11 cellular contexts compared by ENCODE assay signal in genomic region chr10:6274504-6274903, GRCh38.
DNase-seq lines count a peak whose midpoint lies in the region; ATAC-seq and TF ChIP-seq lines count a peak whose summit lies in the region.
"Had no signal": no experiment of that assay in that cellular context is flagged by ENCODE, and none has a peak within 500 bp of the region (broad histone marks: within the 10 kb centered on the region; RNA-seq: fewer than 3 reads in every experiment).

No MANE protein-coding gene starts in this region.

- no peak for DNase-seq in activated CD4-positive, alpha-beta T cell treated with anti-CD3 and anti-CD28 coated beads, Interleukin-2, amount 10 ng/mL, durations not matched to agents 24 days and 14 days
- DNase-seq in activated CD4-positive, alpha-beta T cell treated with anti-CD3 and anti-CD28 coated beads for 1 hour = no peak
- no peak for DNase-seq in activated T-helper 2 cell treated with anti-CD3 and anti-CD28 coated beads, Interferon-gamma antibody, Interleukin-2, Interleukin-4, amounts not matched to agents 10 μg/mL and 5 μg/mL and 100 μg/mL, durations not matched to agents 14 hours and 24 hours and 36 hours (ENCODE audit: low spot score)
- DNase-seq in lower lobe of right lung (no peak), suprapubic skin (ENCODE audit: low spot score in 2 of 2) (no peak)
- DNase-seq: cerebellar nuclear complex, DMS79 treated with DMSO at 0.1 percent for 48 hours, NCI-H1417 treated with DMSO at 0.1 percent for 48 hours had no signal

- peak overlapping the region; percentile 95 for H3K27ac Mint-ChIP-seq in activated CD4-positive, alpha-beta T cell treated with anti-CD3 and anti-CD28 coated beads, Interleukin-2, amount 10 ng/mL, durations not matched to agents 24 days and 14 days
- peak overlapping the region; percentile 97 for H3K27ac Mint-ChIP-seq in activated T-helper 2 cell treated with anti-CD3 and anti-CD28 coated beads, Interferon-gamma antibody, Interleukin-2, Interleukin-4, amounts not matched to agents 10 μg/mL and 5 μg/mL and 100 μg/mL, durations not matched to agents 14 hours and 24 hours and 36 hours

- 92% methylated on average over 7 of the region's 7 CpGs for WGBS in suprapubic skin

- no peak for TF ChIP-seq POLR2A in suprapubic skin (IDR thresholded peaks at IDR 0.05)

- ATAC-seq in lower lobe of right lung (no peak), HG02798 (IDR thresholded peaks at IDR 0.05; ENCODE audit: poor library complexity, unreplicated experiment) (no peak), GM21529 (IDR thresholded peaks at IDR 0.05; ENCODE audit: unreplicated experiment) (no peak)
- no peak for ATAC-seq in activated CD4-positive, CD25-positive, alpha-beta regulatory T cell treated with anti-CD3 and anti-CD28 coated beads, Interleukin-2, amount 50 U/mL, for 24 hours

- H3K27me3 ChIP-seq in lower lobe of right lung (ENCODE audit: low read depth) = no peaks in the 10 kb centered on the region
- no peaks in the 10 kb centered on the region for H3K27me3 ChIP-seq in suprapubic skin

- H3K36me3 ChIP-seq in lower lobe of right lung = no peaks in the 10 kb centered on the region
- no peaks in the 10 kb centered on the region for H3K36me3 ChIP-seq in suprapubic skin

- H3K4me1 ChIP-seq in lower lobe of right lung (peaks cover 41% of the 10 kb centered on the region), suprapubic skin (peaks cover 11% of the 10 kb centered on the region)

- no peak for TF ChIP-seq CTCF in lower lobe of right lung (IDR thresholded peaks at IDR 0.05)
- TF ChIP-seq CTCF in suprapubic skin (IDR thresholded peaks at IDR 0.05) = no peak

- H3K27ac ChIP-seq in lower lobe of right lung (peak overlapping the region; percentile 84), suprapubic skin (peak overlapping the region; percentile 79)

- H3K9me3 Mint-ChIP-seq in activated CD4-positive, alpha-beta T cell treated with anti-CD3 and anti-CD28 coated beads, Interleukin-2, amount 10 ng/mL, durations not matched to agents 24 days and 14 days = peaks cover 4% of the 10 kb centered on the region
- peaks cover 3% of the 10 kb centered on the region for H3K9me3 Mint-ChIP-seq in activated T-helper 2 cell treated with anti-CD3 and anti-CD28 coated beads, Interferon-gamma antibody, Interleukin-2, Interleukin-4, amounts not matched to agents 10 μg/mL and 5 μg/mL and 100 μg/mL, durations not matched to agents 14 hours and 24 hours and 36 hours

- TF ChIP-seq EP300 in suprapubic skin (IDR thresholded peaks at IDR 0.05) = no peak

- no peak overlapping the region for H3K4me3 Mint-ChIP-seq in activated CD4-positive, alpha-beta T cell treated with anti-CD3 and anti-CD28 coated beads, Interleukin-2, amount 10 ng/mL, durations not matched to agents 24 days and 14 days
- no peak overlapping the region for H3K4me3 Mint-ChIP-seq in activated T-helper 2 cell treated with anti-CD3 and anti-CD28 coated beads, Interferon-gamma antibody, Interleukin-2, Interleukin-4, amounts not matched to agents 10 μg/mL and 5 μg/mL and 100 μg/mL, durations not matched to agents 14 hours and 24 hours and 36 hours (ENCODE audit: low read depth)

- no peaks in the 10 kb centered on the region for H3K9me3 ChIP-seq in lower lobe of right lung
- no peaks in the 10 kb centered on the region for H3K9me3 ChIP-seq in suprapubic skin

- intact Hi-C loops in activated CD4-positive, alpha-beta T cell treated with anti-CD3 and anti-CD28 coated beads, Interleukin-2, amount 10 ng/mL, durations not matched to agents 24 days and 14 days (cut with micrococcal nuclease) = loop anchor here (5.0 to 10.0 kb wide), 2 partner anchors 137 to 390 kb away; no protein-coding TSS in a partner anchor
- intact Hi-C loops in activated T-helper 2 cell treated with anti-CD3 and anti-CD28 coated beads, Interferon-gamma antibody, Interleukin-2, Interleukin-4, amounts not matched to agents 10 μg/mL and 5 μg/mL and 100 μg/mL, durations not matched to agents 14 hours and 24 hours and 36 hours (cut with micrococcal nuclease) = loop anchor here (5.0 to 10.0 kb wide), 3 partner anchors 132 to 980 kb away; no protein-coding TSS in a partner anchor
- intact Hi-C loops in lower lobe of right lung (cut with DNase I) = no loop called here

- peaks cover 14% of the 10 kb centered on the region for H3K36me3 Mint-ChIP-seq in activated CD4-positive, alpha-beta T cell treated with anti-CD3 and anti-CD28 coated beads, Interleukin-2, amount 10 ng/mL, durations not matched to agents 24 days and 14 days (ENCODE audit: low read depth)
- peaks cover 19% of the 10 kb centered on the region for H3K36me3 Mint-ChIP-seq in activated T-helper 2 cell treated with anti-CD3 and anti-CD28 coated beads, Interferon-gamma antibody, Interleukin-2, Interleukin-4, amounts not matched to agents 10 μg/mL and 5 μg/mL and 100 μg/mL, durations not matched to agents 14 hours and 24 hours and 36 hours (ENCODE audit: low read depth)

- H3K4me1 Mint-ChIP-seq in activated CD4-positive, alpha-beta T cell treated with anti-CD3 and anti-CD28 coated beads, Interleukin-2, amount 10 ng/mL, durations not matched to agents 24 days and 14 days = peaks cover 64% of the 10 kb centered on the region
- H3K4me1 Mint-ChIP-seq in activated T-helper 2 cell treated with anti-CD3 and anti-CD28 coated beads, Interferon-gamma antibody, Interleukin-2, Interleukin-4, amounts not matched to agents 10 μg/mL and 5 μg/mL and 100 μg/mL, durations not matched to agents 14 hours and 24 hours and 36 hours (ENCODE audit: low read depth) = peaks cover 56% of the 10 kb centered on the region

- H3K27me3 Mint-ChIP-seq in activated CD4-positive, alpha-beta T cell treated with anti-CD3 and anti-CD28 coated beads, Interleukin-2, amount 10 ng/mL, durations not matched to agents 24 days and 14 days = no peaks in the 10 kb centered on the region
- H3K27me3 Mint-ChIP-seq in activated T-helper 2 cell treated with anti-CD3 and anti-CD28 coated beads, Interferon-gamma antibody, Interleukin-2, Interleukin-4, amounts not matched to agents 10 μg/mL and 5 μg/mL and 100 μg/mL, durations not matched to agents 14 hours and 24 hours and 36 hours (ENCODE audit: low read depth) = no peaks in the 10 kb centered on the region

- H3K4me3 ChIP-seq in lower lobe of right lung = no peak overlapping the region
- H3K4me3 ChIP-seq in suprapubic skin = peak overlapping the region; percentile 27
